ENCODE assay signal across 11 cellular contexts in genomic region chr5:173281910-173282309, GRCh38.
A peak's percentile ranks its signal among the peaks of the same experiment; 100 is the strongest.
DNase-seq lines count a peak whose midpoint lies in the region; ATAC-seq lines count a peak whose summit lies in the region.
"Had no signal": no experiment of that assay in that cellular context is flagged by ENCODE, and none has a peak within 500 bp of the region (broad histone marks: within the 10 kb centered on the region; RNA-seq: fewer than 3 reads in every experiment).

No MANE protein-coding gene starts in this region.

- ATAC-seq in GM18870 (IDR thresholded peaks at IDR 0.05; ENCODE audit: unreplicated experiment) = no peak

- peaks cover 34% of the 10 kb centered on the region for H3K27me3 ChIP-seq in adipocyte (replicated peaks; ENCODE audit: control insufficient read depth, insufficient read depth, low read length)
- H3K27me3 ChIP-seq: uterus had no signal

- no peaks in the 10 kb centered on the region for H3K9me3 ChIP-seq in adipocyte (ENCODE audit: control insufficient read depth, low read length)
- H3K9me3 ChIP-seq: uterus had no signal

- H3K4me1 ChIP-seq in adipocyte (ENCODE audit: control insufficient read depth, insufficient read depth, low read length) = peaks cover 4% of the 10 kb centered on the region
- H3K4me1 ChIP-seq: uterus had no signal

- H3K9ac ChIP-seq in adipocyte (ENCODE audit: low read length) = no peak overlapping the region

- no peak overlapping the region for H3K4me3 ChIP-seq in adipocyte (ENCODE audit: low read length)
- H3K4me3 ChIP-seq: uterus had no signal

- peak; percentile 53 for DNase-seq in DMS114 treated with DMSO at 0.1 percent for 48 hours (lab: John Stamatoyannopoulos, UW; ENCODE audit: unreplicated experiment)
- peak; percentile 41 to 50 for DNase-seq in Kasumi-1 (lab: John Stamatoyannopoulos, UW)
- peak; percentile 36 for DNase-seq in adipocyte (ENCODE audit: low read depth)
- peak; percentile 55 for DNase-seq in iPS-NIHi11 (ENCODE audit: low spot score)
- no peak for DNase-seq in foreskin melanocyte
- no peak for DNase-seq in NCI-H345 (lab: John Stamatoyannopoulos, UW)
- DNase-seq in activated CD8-positive, alpha-beta memory T cell treated with anti-CD3 and anti-CD28 coated beads for 24 hours = no peak
- DNase-seq: activated CD4-positive, alpha-beta T cell treated with anti-CD3 and anti-CD28 coated beads for 48 hours; NCI-H1105 treated with DMSO at 0.1 percent for 48 hours; uterus had no signal

- no peaks in the 10 kb centered on the region for H3K36me3 ChIP-seq in adipocyte (ENCODE audit: control insufficient read depth, insufficient read depth, low read length, severe bottlenecking)
- H3K36me3 ChIP-seq: uterus had no signal

Comparison
In these comparisons a context has a peak if more than half of its experiments do, and no peak if none do; other contexts are left out.
1. DNase-seq: peak in DMS114 treated with DMSO at 0.1 percent for 48 hours (single experiment), Kasumi-1 (2 of 2), adipocyte (single experiment) and iPS-NIHi11 (single experiment); none in foreskin melanocyte (single experiment), NCI-H345 (single experiment) and activated CD8-positive, alpha-beta memory T cell treated with anti-CD3 and anti-CD28 coated beads for 24 hours (single experiment).